Comparison of ENCODE assay signal across 24 cellular contexts in the genomic region with DNA sequence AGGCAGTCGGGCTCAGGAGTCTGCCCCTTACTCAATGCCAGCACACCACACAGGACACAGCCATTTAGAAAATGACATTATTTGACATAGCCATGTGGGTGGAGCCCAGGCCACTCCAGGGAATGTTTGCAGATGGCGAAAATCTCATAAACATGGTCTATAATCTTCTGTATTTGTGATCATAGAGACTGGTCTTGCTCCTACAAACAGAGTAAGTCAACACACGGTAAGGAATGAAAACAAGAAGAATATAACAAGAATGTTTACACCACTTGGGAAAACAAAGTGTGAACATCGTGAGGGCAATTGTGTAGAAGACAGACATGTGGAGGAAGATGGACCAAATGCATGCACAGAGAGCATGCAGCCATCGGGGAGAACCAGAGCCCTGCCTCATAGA.
"Had no signal": no experiment of that assay in that cellular context is flagged by ENCODE, and none has a peak within 500 bp of the region (broad histone marks: within the 10 kb centered on the region; RNA-seq: fewer than 3 reads in every experiment).

No MANE protein-coding gene starts in this region.

- H3K4me1 ChIP-seq: pancreas, right lobe of liver had no signal

- H3K27ac Mint-ChIP-seq: immature natural killer cell; stimulated activated naive B cell treated with anti-CD40 and anti-IgM and Interleukin-4, amounts not matched to agents 10 μg/mL and 1 μg/mL and 100 μg/mL, for 72 hours; stimulated activated naive CD8-positive, alpha-beta T cell treated with anti-CD3 and anti-CD28 coated beads, Interleukin-15, Interleukin-2, amounts not matched to agents 100 ng/mL and 50 ng/mL, for 24 hours had no signal

- H3K36me3 ChIP-seq: esophagus squamous epithelium, neutrophil, pancreas, right lobe of liver, thoracic aorta, tibial nerve, upper lobe of left lung had no signal

- H3K4me3 Mint-ChIP-seq: immature natural killer cell; naive thymus-derived CD8-positive, alpha-beta T cell; stimulated activated naive B cell treated with anti-CD40 and anti-IgM and Interleukin-4, amounts not matched to agents 10 μg/mL and 1 μg/mL and 100 μg/mL, for 72 hours; stimulated activated naive CD8-positive, alpha-beta T cell treated with anti-CD3 and anti-CD28 coated beads, Interleukin-15, Interleukin-2, amounts not matched to agents 100 ng/mL and 50 ng/mL, for 24 hours had no signal

- H3K27ac ChIP-seq: esophagus squamous epithelium, neutrophil, right lobe of liver, upper lobe of left lung had no signal

- DNase-seq: dermis blood vessel endothelial cell; effector memory CD4-positive, alpha-beta T cell; erythroblast; esophagus squamous epithelium; foreskin melanocyte; hypothalamus; immature natural killer cell; islet precursor cell; kidney glomerular epithelial cell; mesenchymal stem cell; midbrain; naive thymus-derived CD8-positive, alpha-beta T cell; pancreas; right lobe of liver; small intestine; stimulated activated CD4-positive, alpha-beta T cell treated with anti-CD3 and anti-CD28 coated beads, Interleukin-15, amount 100 ng/mL, for 24 hours; stimulated activated CD4-positive, alpha-beta T cell treated with anti-CD3 and anti-CD28 coated beads, Interleukin-2, amount 100 ng/mL, for 48 hours; stimulated activated naive B cell treated with anti-CD40 and anti-IgM and Interleukin-4, amounts not matched to agents 10 μg/mL and 1 μg/mL and 100 μg/mL, for 72 hours; upper lobe of left lung had no signal

- H3K4me1 Mint-ChIP-seq: immature natural killer cell; stimulated activated naive B cell treated with anti-CD40 and anti-IgM and Interleukin-4, amounts not matched to agents 10 μg/mL and 1 μg/mL and 100 μg/mL, for 72 hours had no signal

- H3K27me3 ChIP-seq: pancreas, right lobe of liver, tibial nerve, upper lobe of left lung had no signal

- H3K36me3 Mint-ChIP-seq: immature natural killer cell; naive thymus-derived CD8-positive, alpha-beta T cell; stimulated activated naive B cell treated with anti-CD40 and anti-IgM and Interleukin-4, amounts not matched to agents 10 μg/mL and 1 μg/mL and 100 μg/mL, for 72 hours had no signal

- H3K4me3 ChIP-seq: coronary artery, esophagus squamous epithelium, pancreas, right lobe of liver, thoracic aorta, tibial nerve, upper lobe of left lung had no signal

- H3K9me3 Mint-ChIP-seq: naive thymus-derived CD8-positive, alpha-beta T cell; stimulated activated naive B cell treated with anti-CD40 and anti-IgM and Interleukin-4, amounts not matched to agents 10 μg/mL and 1 μg/mL and 100 μg/mL, for 72 hours; stimulated activated naive CD8-positive, alpha-beta T cell treated with anti-CD3 and anti-CD28 coated beads, Interleukin-15, Interleukin-2, amounts not matched to agents 100 ng/mL and 50 ng/mL, for 24 hours had no signal
